ENCODE assay signal across 21 cellular contexts in genomic region chrX:9595131-9595530, GRCh38.
DNase-seq lines count a peak whose midpoint lies in the region; ATAC-seq and TF ChIP-seq lines count a peak whose summit lies in the region.
"Had no signal": no experiment of that assay in that cellular context is flagged by ENCODE, and none has a peak within 500 bp of the region (broad histone marks: within the 10 kb centered on the region; RNA-seq: fewer than 3 reads in every experiment).

No MANE protein-coding gene starts in this region.

- H3K4me1 ChIP-seq in BLaER1: peaks cover 25% of the 10 kb centered on the region
- peaks cover 31% of the 10 kb centered on the region for H3K4me1 ChIP-seq in HUES6 (ENCODE audit: control insufficient read depth, insufficient read depth, low read length)
- H3K4me1 ChIP-seq in mesendoderm (ENCODE audit: control insufficient read depth, low read depth, low read length): no peaks in the 10 kb centered on the region
- H3K4me1 ChIP-seq: BE2C, foreskin keratinocyte, HAP-1, left lung, suprapubic skin had no signal

- H3K36me3 ChIP-seq in BLaER1 (peaks cover 15% of the 10 kb centered on the region), HUES6 (ENCODE audit: control insufficient read depth, insufficient read depth, low read length) (no peaks in the 10 kb centered on the region), brain microvascular endothelial cell (replicated peaks) (no peaks in the 10 kb centered on the region), mesendoderm (ENCODE audit: control insufficient read depth, insufficient read depth, low read length) (no peaks in the 10 kb centered on the region)
- H3K36me3 ChIP-seq: BE2C, HAP-1, left lung, suprapubic skin had no signal

- intact Hi-C loops in activated T-helper 2 cell treated with anti-CD3 and anti-CD28 coated beads, Interferon-gamma antibody, Interleukin-2, Interleukin-4, amounts not matched to agents 10 μg/mL and 5 μg/mL and 100 μg/mL, durations not matched to agents 14 hours and 24 hours and 36 hours (cut with micrococcal nuclease): no loop called here

- H3K27me3 ChIP-seq in BLaER1: no peaks in the 10 kb centered on the region
- no peaks in the 10 kb centered on the region for H3K27me3 ChIP-seq in HUES6 (ENCODE audit: control insufficient read depth, insufficient read depth, low read length)
- H3K27me3 ChIP-seq in brain microvascular endothelial cell (replicated peaks): no peaks in the 10 kb centered on the region
- H3K27me3 ChIP-seq in mesendoderm (ENCODE audit: insufficient read depth, low read length, poor library complexity): no peaks in the 10 kb centered on the region
- H3K27me3 ChIP-seq: BE2C, foreskin keratinocyte, left lung, suprapubic skin had no signal

- H3K23ac ChIP-seq in mesendoderm (ENCODE audit: low read length): no peak overlapping the region

- DNase-seq in brain microvascular endothelial cell (peak; percentile 16), mesendoderm (peak; percentile 44), putamen (ENCODE audit: low spot score) (no peak)
- DNase-seq in stimulated activated CD4-positive, alpha-beta T cell treated with anti-CD3 and anti-CD28 coated beads, Interleukin-4, amount 100 ng/mL, for 24 hours: no peak
- DNase-seq in activated T-helper 2 cell treated with anti-CD3 and anti-CD28 coated beads, Interferon-gamma antibody, Interleukin-2, Interleukin-4, amounts not matched to agents 10 μg/mL and 5 μg/mL and 100 μg/mL, durations not matched to agents 14 hours and 24 hours and 36 hours (ENCODE audit: low spot score): no peak
- DNase-seq: activated CD8-positive, alpha-beta T cell treated with anti-CD3 and anti-CD28 coated beads, Interleukin-2, amount 10 ng/mL, durations not matched to agents 7 days and 5 days; activated naive CD8-positive, alpha-beta T cell treated with anti-CD3 and anti-CD28 coated beads, Interleukin-2, amount 10 ng/mL, durations not matched to agents 7 days and 5 days; BE2C; effector memory CD4-positive, alpha-beta T cell; foreskin keratinocyte; left lung; NCI-H1436 had no signal

- H4K8ac ChIP-seq in mesendoderm (ENCODE audit: low read depth, low read length): no peak overlapping the region

- no peak overlapping the region for H2AK5ac ChIP-seq in mesendoderm (ENCODE audit: low read length)

- peaks cover 66% of the 10 kb centered on the region for H4K20me1 ChIP-seq in BLaER1

- peaks cover 16% of the 10 kb centered on the region for H3K9me3 ChIP-seq in BLaER1
- H3K9me3 ChIP-seq in HUES6 (ENCODE audit: control insufficient read depth, insufficient read depth, low read depth, low read length): peaks cover 3% of the 10 kb centered on the region; the same call in 1 of the 2 replicates
- H3K9me3 ChIP-seq: BE2C, HAP-1, left lung, suprapubic skin had no signal

- H3K4me2 ChIP-seq in BLaER1 (peak overlapping the region; percentile 47), mesendoderm (ENCODE audit: low read length) (no peak overlapping the region)

- no peak overlapping the region for H2BK5ac ChIP-seq in mesendoderm (ENCODE audit: low read length)

- H3K4me1 Mint-ChIP-seq in activated T-helper 2 cell treated with anti-CD3 and anti-CD28 coated beads, Interferon-gamma antibody, Interleukin-2, Interleukin-4, amounts not matched to agents 10 μg/mL and 5 μg/mL and 100 μg/mL, durations not matched to agents 14 hours and 24 hours and 36 hours (ENCODE audit: low read depth): no peaks in the 10 kb centered on the region
- H3K4me1 Mint-ChIP-seq: activated naive CD8-positive, alpha-beta T cell treated with anti-CD3 and anti-CD28 coated beads, Interleukin-2, amount 10 ng/mL, durations not matched to agents 7 days and 5 days had no signal

- peaks cover 3% of the 10 kb centered on the region for H3K9me3 Mint-ChIP-seq in activated T-helper 2 cell treated with anti-CD3 and anti-CD28 coated beads, Interferon-gamma antibody, Interleukin-2, Interleukin-4, amounts not matched to agents 10 μg/mL and 5 μg/mL and 100 μg/mL, durations not matched to agents 14 hours and 24 hours and 36 hours
- H3K9me3 Mint-ChIP-seq: central memory CD8-positive, alpha-beta T cell had no signal

- H3K27ac ChIP-seq in BLaER1: no peak overlapping the region
- peak overlapping the region; percentile 55; the same call in 1 of the 2 replicates for H3K27ac ChIP-seq in HUES6 (ENCODE audit: low read depth, low read length)
- no peak overlapping the region for H3K27ac ChIP-seq in brain microvascular endothelial cell
- no peak overlapping the region for H3K27ac ChIP-seq in mesendoderm (ENCODE audit: low read depth, low read length)
- H3K27ac ChIP-seq: foreskin keratinocyte, left lung, RWPE1, skin epidermis, suprapubic skin had no signal

- no peak overlapping the region for H3K4ac ChIP-seq in mesendoderm (ENCODE audit: low read depth, low read length)

- H3K4me3 Mint-ChIP-seq in activated T-helper 2 cell treated with anti-CD3 and anti-CD28 coated beads, Interferon-gamma antibody, Interleukin-2, Interleukin-4, amounts not matched to agents 10 μg/mL and 5 μg/mL and 100 μg/mL, durations not matched to agents 14 hours and 24 hours and 36 hours (ENCODE audit: low read depth): no peak overlapping the region
- H3K4me3 Mint-ChIP-seq: activated CD8-positive, alpha-beta T cell treated with anti-CD3 and anti-CD28 coated beads, Interleukin-2, amount 10 ng/mL, durations not matched to agents 7 days and 5 days; activated naive CD8-positive, alpha-beta T cell treated with anti-CD3 and anti-CD28 coated beads, Interleukin-2, amount 10 ng/mL, durations not matched to agents 7 days and 5 days; activated T-helper 1 cell treated with anti-CD3 and anti-CD28 coated beads, Interleukin-12 subunit alpha, Interleukin-12 subunit beta, Interleukin-2, Interleukin-4 antibody, amounts not matched to agents 30 ng/mL and 10 ng/mL and 1 ng/mL, durations not matched to agents 14 hours and 24 hours and 36 hours; central memory CD8-positive, alpha-beta T cell had no signal

- no peak overlapping the region for H3K9ac ChIP-seq in BLaER1
- H3K9ac ChIP-seq in HUES6 (ENCODE audit: low read length): no peak overlapping the region
- no peak overlapping the region for H3K9ac ChIP-seq in mesendoderm (ENCODE audit: low read length)

- peaks cover 18% of the 10 kb centered on the region for H3K36me3 Mint-ChIP-seq in activated T-helper 2 cell treated with anti-CD3 and anti-CD28 coated beads, Interferon-gamma antibody, Interleukin-2, Interleukin-4, amounts not matched to agents 10 μg/mL and 5 μg/mL and 100 μg/mL, durations not matched to agents 14 hours and 24 hours and 36 hours (ENCODE audit: low read depth)

- no peaks in the 10 kb centered on the region for H3K79me1 ChIP-seq in mesendoderm (ENCODE audit: low read length)

- TF ChIP-seq CTCF in brain microvascular endothelial cell (IDR thresholded peaks at IDR 0.05; ENCODE audit: low read depth, low read length, missing control alignments): no peak

- no peak overlapping the region for H3K4me3 ChIP-seq in BLaER1
- no peak overlapping the region for H3K4me3 ChIP-seq in HUES6 (ENCODE audit: low read depth, low read length)
- H3K4me3 ChIP-seq in brain microvascular endothelial cell (ENCODE audit: low read depth, low read length): no peak overlapping the region
- H3K4me3 ChIP-seq in mesendoderm (ENCODE audit: low read length): no peak overlapping the region
- H3K4me3 ChIP-seq: HAP-1, left lung, skin epidermis, suprapubic skin had no signal

- H4K5ac ChIP-seq in mesendoderm (ENCODE audit: low read length): no peak overlapping the region

- H2BK15ac ChIP-seq in mesendoderm (replicated peaks; ENCODE audit: low read depth): no peak overlapping the region

- H3K27me3 Mint-ChIP-seq in activated T-helper 2 cell treated with anti-CD3 and anti-CD28 coated beads, Interferon-gamma antibody, Interleukin-2, Interleukin-4, amounts not matched to agents 10 μg/mL and 5 μg/mL and 100 μg/mL, durations not matched to agents 14 hours and 24 hours and 36 hours (ENCODE audit: low read depth): no peaks in the 10 kb centered on the region
- H3K27me3 Mint-ChIP-seq: activated naive CD8-positive, alpha-beta T cell treated with anti-CD3 and anti-CD28 coated beads, Interleukin-2, amount 10 ng/mL, durations not matched to agents 7 days and 5 days; central memory CD8-positive, alpha-beta T cell had no signal

- no CpG with 5 or more reads among the region's 4 CpGs for WGBS in mesendoderm (ENCODE audit: extremely low coverage, insufficient coverage, low lambda C conversion rate)

- in situ Hi-C loops in brain microvascular endothelial cell (cut with HindIII; ENCODE audit: low pct_ligation_motif_present, low sequenced_read_pairs): no loop called here

- H3K56ac ChIP-seq in mesendoderm (ENCODE audit: low read length): no peak overlapping the region

- ATAC-seq in HG02623 (IDR thresholded peaks at IDR 0.05; ENCODE audit: unreplicated experiment): no peak
- ATAC-seq: activated CD8-positive, alpha-beta T cell treated with anti-CD3 and anti-CD28 coated beads, Interleukin-2, amount 10 ng/mL, durations not matched to agents 7 days and 5 days; foreskin keratinocyte; left lung had no signal

- no peak overlapping the region for H2BK120ac ChIP-seq in mesendoderm (ENCODE audit: low read depth, low read length)

- no peaks in the 10 kb centered on the region for H3K79me2 ChIP-seq in mesendoderm (ENCODE audit: control insufficient read depth, insufficient read depth, low read length)

- peak overlapping the region; percentile 51 for H3K18ac ChIP-seq in mesendoderm (ENCODE audit: low read length)

- no peak overlapping the region for H3K27ac Mint-ChIP-seq in activated T-helper 2 cell treated with anti-CD3 and anti-CD28 coated beads, Interferon-gamma antibody, Interleukin-2, Interleukin-4, amounts not matched to agents 10 μg/mL and 5 μg/mL and 100 μg/mL, durations not matched to agents 14 hours and 24 hours and 36 hours
- H3K27ac Mint-ChIP-seq: activated CD8-positive, alpha-beta T cell treated with anti-CD3 and anti-CD28 coated beads, Interleukin-2, amount 10 ng/mL, durations not matched to agents 7 days and 5 days; activated naive CD8-positive, alpha-beta T cell treated with anti-CD3 and anti-CD28 coated beads, Interleukin-2, amount 10 ng/mL, durations not matched to agents 7 days and 5 days; activated T-helper 1 cell treated with anti-CD3 and anti-CD28 coated beads, Interleukin-12 subunit alpha, Interleukin-12 subunit beta, Interleukin-2, Interleukin-4 antibody, amounts not matched to agents 30 ng/mL and 10 ng/mL and 1 ng/mL, durations not matched to agents 14 hours and 24 hours and 36 hours had no signal

Comparison
In these comparisons a context has a peak if more than half of its experiments do, and no peak if none do; other contexts are left out.
1. DNase-seq: peak in brain microvascular endothelial cell (single experiment) and mesendoderm (single experiment); none in stimulated activated CD4-positive, alpha-beta T cell treated with anti-CD3 and anti-CD28 coated beads, Interleukin-4, amount 100 ng/mL, for 24 hours (single experiment), putamen (single experiment) and activated T-helper 2 cell treated with anti-CD3 and anti-CD28 coated beads, Interferon-gamma antibody, Interleukin-2, Interleukin-4, amounts not matched to agents 10 μg/mL and 5 μg/mL and 100 μg/mL, durations not matched to agents 14 hours and 24 hours and 36 hours (single experiment).